ENCODE assay signal across 26 cellular contexts in the genomic region with DNA sequence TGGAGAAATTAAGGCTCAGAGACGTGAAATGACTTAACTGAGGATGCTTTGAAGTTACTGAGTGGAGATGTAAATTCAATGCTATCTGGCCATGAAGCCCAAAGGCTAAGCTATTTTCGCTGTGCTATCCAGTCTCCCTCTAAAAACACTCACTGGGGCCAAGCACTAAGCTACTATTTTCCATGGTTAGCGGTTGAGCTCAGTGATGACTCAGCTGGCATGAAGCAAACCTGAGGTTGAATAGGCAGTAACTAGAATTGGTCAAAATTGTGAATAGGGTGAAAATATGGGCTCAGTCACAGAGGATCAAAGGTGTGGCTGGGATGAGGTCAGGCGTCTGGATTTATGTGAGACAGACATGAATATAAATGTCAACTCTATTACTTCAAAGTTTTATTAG.
DNase-seq lines count a peak whose midpoint lies in the region; ATAC-seq lines count a peak whose summit lies in the region.
"Had no signal": no experiment of that assay in that cellular context is flagged by ENCODE, and none has a peak within 500 bp of the region (broad histone marks: within the 10 kb centered on the region; RNA-seq: fewer than 3 reads in every experiment).

No MANE protein-coding gene starts in this region.

- CTCF ChIA-PET in activated CD8-positive, alpha-beta memory T cell treated with anti-CD3 and anti-CD28 coated beads, Interleukin-2, amount 10 ng/mL, durations not matched to agents 7 days and 5 days (lab: Charles Lee) = no interaction called here

- H3K4me3 Mint-ChIP-seq in activated CD8-positive, alpha-beta memory T cell treated with anti-CD3 and anti-CD28 coated beads, Interleukin-2, amount 10 ng/mL, durations not matched to agents 7 days and 5 days = no peak overlapping the region
- H3K4me3 Mint-ChIP-seq: activated naive CD8-positive, alpha-beta T cell treated with anti-CD3 and anti-CD28 coated beads, Interleukin-2, amount 50 U/mL, for 24 hours; IgD-negative memory B cell; nephron progenitor cell had no signal

- no peaks in the 10 kb centered on the region for H3K4me1 Mint-ChIP-seq in activated CD8-positive, alpha-beta memory T cell treated with anti-CD3 and anti-CD28 coated beads, Interleukin-2, amount 10 ng/mL, durations not matched to agents 7 days and 5 days
- H3K4me1 Mint-ChIP-seq: activated naive CD8-positive, alpha-beta T cell treated with anti-CD3 and anti-CD28 coated beads, Interleukin-2, amount 50 U/mL, for 24 hours; IgD-negative memory B cell had no signal

- peak; percentile 80 for DNase-seq in Daoy (ENCODE audit: low read depth)
- DNase-seq in LHCN-M2 (ENCODE audit: low read depth) = peak; percentile 57
- DNase-seq in T1000 (lab: John Stamatoyannopoulos, UW) = peak; percentile 18
- DNase-seq in myocyte (ENCODE audit: low read depth) = peak; percentile 26
- no peak for DNase-seq in effector CD8-positive, alpha-beta T cell (lab: John Stamatoyannopoulos, UW)
- DNase-seq in ecto neural progenitor cell (ENCODE audit: low spot score) = no peak
- DNase-seq in activated CD8-positive, alpha-beta memory T cell treated with anti-CD3 and anti-CD28 coated beads, Interleukin-2, amount 10 ng/mL, durations not matched to agents 7 days and 5 days = no peak
- DNase-seq: activated CD4-positive, alpha-beta T cell treated with anti-CD3 and anti-CD28 coated beads for 4 hours; activated CD8-positive, alpha-beta memory T cell treated with anti-CD3 and anti-CD28 coated beads for 24 hours; activated gamma-delta T cell; activated naive CD8-positive, alpha-beta T cell treated with anti-CD3 and anti-CD28 coated beads, Interleukin-2, amount 50 U/mL, for 24 hours; activated T-cell treated with anti-CD3 and anti-CD28 coated beads, Interleukin-2, amount 50 U/mL, for 1 hour; DMS153; effector CD4-positive, alpha-beta T cell; GDM1; NCI-H1417 treated with DMSO at 0.1 percent for 48 hours; NCI-H2081 treated with DMSO at 0.1 percent for 48 hours; NCI-H345; nephron progenitor cell; pancreas; stimulated activated CD4-positive, alpha-beta T cell treated with anti-CD3 and anti-CD28 coated beads, Interleukin-2, amount 100 ng/mL, for 24 hours; stomach; tibial artery had no signal

- H3K27me3 Mint-ChIP-seq in activated CD8-positive, alpha-beta memory T cell treated with anti-CD3 and anti-CD28 coated beads, Interleukin-2, amount 10 ng/mL, durations not matched to agents 7 days and 5 days = no peaks in the 10 kb centered on the region
- H3K27me3 Mint-ChIP-seq: IgD-negative memory B cell had no signal

- no peaks in the 10 kb centered on the region for H3K36me3 Mint-ChIP-seq in activated CD8-positive, alpha-beta memory T cell treated with anti-CD3 and anti-CD28 coated beads, Interleukin-2, amount 10 ng/mL, durations not matched to agents 7 days and 5 days
- H3K36me3 Mint-ChIP-seq: IgD-negative memory B cell had no signal

- no peak for ATAC-seq in GM18870 (IDR thresholded peaks at IDR 0.05; ENCODE audit: unreplicated experiment)
- ATAC-seq in activated CD8-positive, alpha-beta memory T cell treated with anti-CD3 and anti-CD28 coated beads, Interleukin-2, amount 10 ng/mL, durations not matched to agents 7 days and 5 days = no peak
- ATAC-seq: activated naive CD8-positive, alpha-beta T cell treated with anti-CD3 and anti-CD28 coated beads, Interleukin-2, amount 50 U/mL, for 24 hours; pancreas; SK-N-SH treated with all-trans-retinoic acid at 6 μM for 48 hours had no signal

- H3K9me3 Mint-ChIP-seq in activated CD8-positive, alpha-beta memory T cell treated with anti-CD3 and anti-CD28 coated beads, Interleukin-2, amount 10 ng/mL, durations not matched to agents 7 days and 5 days (ENCODE audit: low read depth) = no peaks in the 10 kb centered on the region
- H3K9me3 Mint-ChIP-seq: activated naive CD8-positive, alpha-beta T cell treated with anti-CD3 and anti-CD28 coated beads, Interleukin-2, amount 50 U/mL, for 24 hours; nephron progenitor cell had no signal

- no peak overlapping the region for H3K27ac Mint-ChIP-seq in activated CD8-positive, alpha-beta memory T cell treated with anti-CD3 and anti-CD28 coated beads, Interleukin-2, amount 10 ng/mL, durations not matched to agents 7 days and 5 days
- H3K27ac Mint-ChIP-seq: activated naive CD8-positive, alpha-beta T cell treated with anti-CD3 and anti-CD28 coated beads, Interleukin-2, amount 50 U/mL, for 24 hours; IgD-negative memory B cell; nephron progenitor cell had no signal

Comparison
In these comparisons a context has a peak if more than half of its experiments do, and no peak if none do; other contexts are left out.
1. DNase-seq: peak in Daoy (single experiment), LHCN-M2 (single experiment), T1000 (single experiment) and myocyte (single experiment); none in effector CD8-positive, alpha-beta T cell (single experiment), ecto neural progenitor cell (single experiment) and activated CD8-positive, alpha-beta memory T cell treated with anti-CD3 and anti-CD28 coated beads, Interleukin-2, amount 10 ng/mL, durations not matched to agents 7 days and 5 days (single experiment).